In the genomic region with DNA sequence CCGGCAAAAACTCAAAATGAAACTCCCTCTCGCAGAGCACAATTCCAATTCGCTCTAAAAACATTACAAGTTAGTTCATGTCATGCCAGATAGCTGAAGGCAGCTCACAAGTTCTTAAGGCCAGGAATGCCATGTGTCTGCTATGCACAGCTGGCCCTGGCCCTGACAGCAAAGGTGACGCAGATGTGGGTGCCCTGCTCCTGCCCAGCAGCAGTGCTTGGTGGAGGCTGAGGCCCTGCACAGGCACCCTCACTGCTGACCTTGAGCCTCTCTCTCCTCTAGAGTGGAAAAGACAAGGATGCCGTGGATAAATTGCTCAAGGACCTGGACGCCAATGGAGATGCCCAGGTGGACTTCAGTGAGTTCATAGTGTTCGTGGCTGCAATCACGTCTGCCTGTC, we compare ENCODE assay signal across 1 cellular context.
TF ChIP-seq lines count a peak whose summit lies in the region.

No MANE protein-coding gene starts in this region.

TF ChIP-seq in HepG2, 621 proteins besides CTCF, POLR2A, EP300 and RAD21:
- TF ChIP-seq RBFOX2 (IDR thresholded peaks at IDR 0.05; ENCODE audit: low read depth, low read length) (0 out of 2 replicates have a peak, but pooled peaks have one; percentile 28), JUND (CRISPR knock-in tag; IDR thresholded peaks at IDR 0.05) (no peak), ZC3H4 (CRISPR knock-in tag; IDR thresholded peaks at IDR 0.05; ENCODE audit: borderline replicate concordance) (peak; percentile 86; the same call in 1 of the 2 replicates), RNF2 (conservative IDR thresholded peaks at IDR 0.05; ENCODE audit: low read depth) (no peak), GPN1 (CRISPR knock-in tag; IDR thresholded peaks at IDR 0.05; ENCODE audit: borderline replicate concordance) (no peak), RFXANK (CRISPR knock-in tag; IDR thresholded peaks at IDR 0.05) (no peak), ZNF678 (CRISPR knock-in tag; IDR thresholded peaks at IDR 0.05) (no peak), PAF1 (CRISPR knock-in tag; IDR thresholded peaks at IDR 0.05) (peak; percentile 66)
- TF ChIP-seq, protein P1, sequence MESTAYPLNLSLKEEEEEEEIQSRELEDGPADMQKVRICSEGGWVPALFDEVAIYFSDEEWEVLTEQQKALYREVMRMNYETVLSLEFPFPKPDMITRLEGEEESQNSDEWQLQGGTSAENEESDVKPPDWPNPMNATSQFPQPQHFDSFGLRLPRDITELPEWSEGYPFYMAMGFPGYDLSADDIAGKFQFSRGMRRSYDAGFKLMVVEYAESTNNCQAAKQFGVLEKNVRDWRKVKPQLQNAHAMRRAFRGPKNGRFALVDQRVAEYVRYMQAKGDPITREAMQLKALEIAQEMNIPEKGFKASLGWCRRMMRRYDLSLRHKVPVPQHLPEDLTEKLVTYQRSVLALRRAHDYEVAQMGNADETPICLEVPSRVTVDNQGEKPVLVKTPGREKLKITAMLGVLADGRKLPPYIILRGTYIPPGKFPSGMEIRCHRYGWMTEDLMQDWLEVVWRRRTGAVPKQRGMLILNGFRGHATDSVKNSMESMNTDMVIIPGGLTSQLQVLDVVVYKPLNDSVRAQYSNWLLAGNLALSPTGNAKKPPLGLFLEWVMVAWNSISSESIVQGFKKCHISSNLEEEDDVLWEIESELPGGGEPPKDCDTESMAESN (CRISPR knock-in tag; conservative IDR thresholded peaks at IDR 0.05), result 0 out of 2 replicates have a peak, but pooled peaks have one; percentile 38
- TF ChIP-seq, protein P2, sequence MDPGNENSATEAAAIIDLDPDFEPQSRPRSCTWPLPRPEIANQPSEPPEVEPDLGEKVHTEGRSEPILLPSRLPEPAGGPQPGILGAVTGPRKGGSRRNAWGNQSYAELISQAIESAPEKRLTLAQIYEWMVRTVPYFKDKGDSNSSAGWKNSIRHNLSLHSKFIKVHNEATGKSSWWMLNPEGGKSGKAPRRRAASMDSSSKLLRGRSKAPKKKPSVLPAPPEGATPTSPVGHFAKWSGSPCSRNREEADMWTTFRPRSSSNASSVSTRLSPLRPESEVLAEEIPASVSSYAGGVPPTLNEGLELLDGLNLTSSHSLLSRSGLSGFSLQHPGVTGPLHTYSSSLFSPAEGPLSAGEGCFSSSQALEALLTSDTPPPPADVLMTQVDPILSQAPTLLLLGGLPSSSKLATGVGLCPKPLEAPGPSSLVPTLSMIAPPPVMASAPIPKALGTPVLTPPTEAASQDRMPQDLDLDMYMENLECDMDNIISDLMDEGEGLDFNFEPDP (CRISPR knock-in tag; conservative IDR thresholded peaks at IDR 0.05), result no peak
- TF ChIP-seq, protein P3, sequence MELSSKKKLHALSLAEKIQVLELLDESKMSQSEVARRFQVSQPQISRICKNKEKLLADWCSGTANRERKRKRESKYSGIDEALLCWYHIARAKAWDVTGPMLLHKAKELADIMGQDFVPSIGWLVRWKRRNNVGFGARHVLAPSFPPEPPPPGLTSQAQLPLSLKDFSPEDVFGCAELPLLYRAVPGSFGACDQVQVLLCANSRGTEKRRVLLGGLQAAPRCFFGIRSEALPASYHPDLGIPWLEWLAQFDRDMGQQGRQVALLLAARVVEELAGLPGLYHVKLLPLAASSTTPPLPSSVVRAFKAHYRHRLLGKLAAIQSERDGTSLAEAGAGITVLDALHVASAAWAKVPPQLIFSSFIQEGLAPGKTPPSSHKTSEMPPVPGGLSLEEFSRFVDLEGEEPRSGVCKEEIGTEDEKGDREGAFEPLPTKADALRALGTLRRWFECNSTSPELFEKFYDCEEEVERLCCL (CRISPR knock-in tag; IDR thresholded peaks at IDR 0.05; ENCODE audit: borderline replicate concordance), result no peak
- TF ChIP-seq, protein P4, sequence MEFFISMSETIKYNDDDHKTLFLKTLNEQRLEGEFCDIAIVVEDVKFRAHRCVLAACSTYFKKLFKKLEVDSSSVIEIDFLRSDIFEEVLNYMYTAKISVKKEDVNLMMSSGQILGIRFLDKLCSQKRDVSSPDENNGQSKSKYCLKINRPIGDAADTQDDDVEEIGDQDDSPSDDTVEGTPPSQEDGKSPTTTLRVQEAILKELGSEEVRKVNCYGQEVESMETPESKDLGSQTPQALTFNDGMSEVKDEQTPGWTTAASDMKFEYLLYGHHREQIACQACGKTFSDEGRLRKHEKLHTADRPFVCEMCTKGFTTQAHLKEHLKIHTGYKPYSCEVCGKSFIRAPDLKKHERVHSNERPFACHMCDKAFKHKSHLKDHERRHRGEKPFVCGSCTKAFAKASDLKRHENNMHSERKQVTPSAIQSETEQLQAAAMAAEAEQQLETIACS (CRISPR knock-in tag; IDR thresholded peaks at IDR 0.05), result no peak
TF ChIP-seq in HepG2: peak in this region for 4.
